ENCODE assay signal across 1 cellular context in genomic region chr17:2511138-2511461, GRCh38.
TF ChIP-seq lines count a peak whose summit lies in the region.

No MANE protein-coding gene starts in this region.

TF ChIP-seq in HCT116, 20 proteins besides CTCF, POLR2A, EP300 and RAD21 (continued from another document):
- TF ChIP-seq, protein P1, sequence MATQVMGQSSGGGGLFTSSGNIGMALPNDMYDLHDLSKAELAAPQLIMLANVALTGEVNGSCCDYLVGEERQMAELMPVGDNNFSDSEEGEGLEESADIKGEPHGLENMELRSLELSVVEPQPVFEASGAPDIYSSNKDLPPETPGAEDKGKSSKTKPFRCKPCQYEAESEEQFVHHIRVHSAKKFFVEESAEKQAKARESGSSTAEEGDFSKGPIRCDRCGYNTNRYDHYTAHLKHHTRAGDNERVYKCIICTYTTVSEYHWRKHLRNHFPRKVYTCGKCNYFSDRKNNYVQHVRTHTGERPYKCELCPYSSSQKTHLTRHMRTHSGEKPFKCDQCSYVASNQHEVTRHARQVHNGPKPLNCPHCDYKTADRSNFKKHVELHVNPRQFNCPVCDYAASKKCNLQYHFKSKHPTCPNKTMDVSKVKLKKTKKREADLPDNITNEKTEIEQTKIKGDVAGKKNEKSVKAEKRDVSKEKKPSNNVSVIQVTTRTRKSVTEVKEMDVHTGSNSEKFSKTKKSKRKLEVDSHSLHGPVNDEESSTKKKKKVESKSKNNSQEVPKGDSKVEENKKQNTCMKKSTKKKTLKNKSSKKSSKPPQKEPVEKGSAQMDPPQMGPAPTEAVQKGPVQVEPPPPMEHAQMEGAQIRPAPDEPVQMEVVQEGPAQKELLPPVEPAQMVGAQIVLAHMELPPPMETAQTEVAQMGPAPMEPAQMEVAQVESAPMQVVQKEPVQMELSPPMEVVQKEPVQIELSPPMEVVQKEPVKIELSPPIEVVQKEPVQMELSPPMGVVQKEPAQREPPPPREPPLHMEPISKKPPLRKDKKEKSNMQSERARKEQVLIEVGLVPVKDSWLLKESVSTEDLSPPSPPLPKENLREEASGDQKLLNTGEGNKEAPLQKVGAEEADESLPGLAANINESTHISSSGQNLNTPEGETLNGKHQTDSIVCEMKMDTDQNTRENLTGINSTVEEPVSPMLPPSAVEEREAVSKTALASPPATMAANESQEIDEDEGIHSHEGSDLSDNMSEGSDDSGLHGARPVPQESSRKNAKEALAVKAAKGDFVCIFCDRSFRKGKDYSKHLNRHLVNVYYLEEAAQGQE (IDR thresholded peaks at IDR 0.05; ENCODE audit: low read depth), result no peak
- no peak for TF ChIP-seq SP1 (IDR thresholded peaks at IDR 0.05; ENCODE audit: low read depth)
- no peak for TF ChIP-seq CBX3 (IDR thresholded peaks at IDR 0.05; ENCODE audit: low read depth)
- TF ChIP-seq SRF (IDR thresholded peaks at IDR 0.05; ENCODE audit: low read depth), result no peak
- TF ChIP-seq CEBPB (IDR thresholded peaks at IDR 0.05; ENCODE audit: low read depth), result no peak
- TF ChIP-seq ZNF274 (IDR thresholded peaks at IDR 0.05; ENCODE audit: low read depth, low read length), result no peak
- no peak for TF ChIP-seq ZFX (IDR thresholded peaks at IDR 0.05)
- no peak for TF ChIP-seq YY1 (IDR thresholded peaks at IDR 0.05; ENCODE audit: extremely low read depth, insufficient replicate concordance, low read depth, low read length)
- no peak for TF ChIP-seq EZH2phosphoT487 (IDR thresholded peaks at IDR 0.05; ENCODE audit: borderline replicate concordance)
